Comparison of ENCODE assay signal across 17 cellular contexts in genomic region chr2:62939735-62940491, GRCh38.
A peak's percentile ranks its signal among the peaks of the same experiment; 100 is the strongest.
DNase-seq lines count a peak whose midpoint lies in the region; ATAC-seq and TF ChIP-seq lines count a peak whose summit lies in the region.
"Had no signal": no experiment of that assay in that cellular context is flagged by ENCODE, and none has a peak within 500 bp of the region (broad histone marks: within the 10 kb centered on the region; RNA-seq: fewer than 3 reads in every experiment).

No MANE protein-coding gene starts in this region.

- intact Hi-C loops in CD8-positive, alpha-beta T cell (cut with DNase I, micrococcal nuclease) = no loop called here

- H3K36me3 Mint-ChIP-seq in CD8-positive, alpha-beta T cell = peaks cover 10% of the 10 kb centered on the region

- no peaks in the 10 kb centered on the region for H3K4me1 ChIP-seq in CD8-positive, alpha-beta T cell (ENCODE audit: insufficient read depth, low read length)
- H3K4me1 ChIP-seq: psoas muscle had no signal

- peak; percentile 49 for DNase-seq in BJ (ENCODE audit: low read depth)
- DNase-seq in NCI-H226 = peak; percentile 81
- peak; percentile 4 for DNase-seq in dermis blood vessel endothelial cell
- DNase-seq in myocyte (ENCODE audit: low read depth) = peak; percentile 54
- no peak for DNase-seq in NOMO-1 treated with DMSO at 0.1 percent for 48 hours (lab: John Stamatoyannopoulos, UW; ENCODE audit: unreplicated experiment)
- no peak for DNase-seq in CD8-positive, alpha-beta T cell
- DNase-seq: activated CD4-positive, alpha-beta T cell treated with anti-CD3 and anti-CD28 coated beads for 1 hour; activated T-cell treated with anti-CD3 and anti-CD28 coated beads, Interleukin-2, amount 50 U/mL, for 24 hours; CD4-positive, alpha-beta T cell; midbrain; OCI-M1; psoas muscle; stimulated activated CD4-positive, alpha-beta T cell treated with anti-CD3 and anti-CD28 coated beads, Interleukin-4, amount 100 ng/mL, for 1 hour; stimulated activated naive CD4-positive, alpha-beta T cell had no signal

- no peaks in the 10 kb centered on the region for H3K9me3 ChIP-seq in CD8-positive, alpha-beta T cell (ENCODE audit: low read length)
- H3K9me3 ChIP-seq: psoas muscle had no signal

- H3K9me3 Mint-ChIP-seq in CD8-positive, alpha-beta T cell = no peaks in the 10 kb centered on the region
- H3K9me3 Mint-ChIP-seq: activated T-cell treated with anti-CD3 and anti-CD28 coated beads, Interleukin-2, amount 50 U/mL, for 24 hours; brain; CD4-positive, alpha-beta T cell had no signal

- no peak for TF ChIP-seq CTCF in BJ (IDR thresholded peaks at IDR 0.05; ENCODE audit: insufficient read depth, low read depth, low read length)
- no peak for TF ChIP-seq CTCF in CD8-positive, alpha-beta T cell (IDR thresholded peaks at IDR 0.05)

- H3K4me3 Mint-ChIP-seq in CD8-positive, alpha-beta T cell = no peak overlapping the region
- H3K4me3 Mint-ChIP-seq: activated T-cell treated with anti-CD3 and anti-CD28 coated beads, Interleukin-2, amount 50 U/mL, for 24 hours; brain; CD4-positive, alpha-beta T cell had no signal

- H3K27ac Mint-ChIP-seq in CD8-positive, alpha-beta T cell = no peak overlapping the region
- H3K27ac Mint-ChIP-seq: activated T-cell treated with anti-CD3 and anti-CD28 coated beads, Interleukin-2, amount 50 U/mL, for 24 hours; brain; CD4-positive, alpha-beta T cell had no signal

- H3K27ac ChIP-seq in CD8-positive, alpha-beta T cell (ENCODE audit: low read depth, low read length) = no peak overlapping the region
- H3K27ac ChIP-seq: psoas muscle had no signal

- POLR2A ChIA-PET in BJ (lab: Charles Lee) = no interaction called here
- POLR2A ChIA-PET in CD8-positive, alpha-beta T cell (lab: Charles Lee) = no interaction called here

- no peaks in the 10 kb centered on the region for H3K27me3 Mint-ChIP-seq in CD8-positive, alpha-beta T cell (ENCODE audit: low read depth)
- H3K27me3 Mint-ChIP-seq: activated T-cell treated with anti-CD3 and anti-CD28 coated beads, Interleukin-2, amount 50 U/mL, for 24 hours; brain; CD4-positive, alpha-beta T cell had no signal

- H3K4me3 ChIP-seq in BJ (ENCODE audit: low read depth, low read length) = no peak overlapping the region
- H3K4me3 ChIP-seq in CD8-positive, alpha-beta T cell (ENCODE audit: low read depth, low read length) = no peak overlapping the region
- H3K4me3 ChIP-seq: psoas muscle had no signal

- no peaks in the 10 kb centered on the region for H3K4me1 Mint-ChIP-seq in CD8-positive, alpha-beta T cell (ENCODE audit: low read depth)
- H3K4me1 Mint-ChIP-seq: brain had no signal

- CTCF ChIA-PET in BJ (lab: Yijun Ruan, JAX) = no interaction called here
- CTCF ChIA-PET in CD8-positive, alpha-beta T cell (lab: Charles Lee) = no interaction called here

- no peaks in the 10 kb centered on the region for H3K27me3 ChIP-seq in BJ (ENCODE audit: control insufficient read depth, insufficient read depth, low read length)
- no peaks in the 10 kb centered on the region for H3K27me3 ChIP-seq in CD8-positive, alpha-beta T cell (ENCODE audit: insufficient read depth, low read length)

- ATAC-seq in GM19395 (IDR thresholded peaks at IDR 0.05; ENCODE audit: unreplicated experiment) (no peak), HG03139 (IDR thresholded peaks at IDR 0.05; ENCODE audit: unreplicated experiment) (no peak)
- no peak for ATAC-seq in CD8-positive, alpha-beta T cell

- no peaks in the 10 kb centered on the region; the same call in 1 of the 2 replicates for H3K36me3 ChIP-seq in BJ (ENCODE audit: control insufficient read depth, insufficient read depth, low read length)
- H3K36me3 ChIP-seq in CD8-positive, alpha-beta T cell (ENCODE audit: insufficient read depth, low read length) = no peaks in the 10 kb centered on the region

Comparison
In these comparisons a context has a peak if more than half of its experiments do, and no peak if none do; other contexts are left out.
1. DNase-seq: peak in BJ (single experiment), NCI-H226 (single experiment), dermis blood vessel endothelial cell (single experiment) and myocyte (single experiment); none in NOMO-1 treated with DMSO at 0.1 percent for 48 hours (single experiment) and CD8-positive, alpha-beta T cell (0 of 7).